In genomic region chr18:44779893-44780292, GRCh38 we compare ENCODE assay signal across 10 cellular contexts.
"Had no signal": no experiment of that assay in that cellular context is flagged by ENCODE, and none has a peak within 500 bp of the region (broad histone marks: within the 10 kb centered on the region; RNA-seq: fewer than 3 reads in every experiment).

No MANE protein-coding gene starts in this region.

- DNase-seq: activated CD4-positive, alpha-beta T cell treated with anti-CD3 and anti-CD28 coated beads, Interleukin-2, amount 50 U/mL, for 4 hours; activated naive CD4-positive, alpha-beta T cell treated with anti-CD3 and anti-CD28 coated beads, Interleukin-2, amount 50 U/mL, for 16 hours; activated T-cell treated with anti-CD3 and anti-CD28 coated beads, Interleukin-2, amount 50 U/mL, for 1 hour; endodermal cell; mesenchymal stem cell; right lobe of liver; stimulated activated CD4-positive, alpha-beta T cell treated with anti-CD3 and anti-CD28 coated beads, Interleukin-2, amount 100 ng/mL, for 48 hours; stimulated activated naive CD8-positive, alpha-beta T cell treated with anti-CD3 and anti-CD28 coated beads, Interleukin-15, Interleukin-2, amounts not matched to agents 100 U/mL and 50 U/mL, for 24 hours; SW 1271 had no signal

- H3K36me3 ChIP-seq: right lobe of liver, vagina had no signal

- H3K27ac ChIP-seq: right lobe of liver had no signal

- H3K27me3 ChIP-seq: right lobe of liver, vagina had no signal

- H3K9me3 ChIP-seq: right lobe of liver, vagina had no signal

- H3K4me3 ChIP-seq: right lobe of liver, vagina had no signal

- H3K4me3 Mint-ChIP-seq: endodermal cell had no signal

- H3K9me3 Mint-ChIP-seq: endodermal cell had no signal

- H3K27ac Mint-ChIP-seq: endodermal cell had no signal
